Comparison of ENCODE assay signal across 1 cellular context in genomic region chr7:22442187-22442886, GRCh38.
TF ChIP-seq lines count a peak whose summit lies in the region.

No MANE protein-coding gene starts in this region.

TF ChIP-seq in HepG2, 621 proteins besides CTCF, POLR2A, EP300 and RAD21 (continued from another document and continues in another):
- TF ChIP-seq ZNF142 (CRISPR knock-in tag; IDR thresholded peaks at IDR 0.05) (no peak), ZSCAN21 (CRISPR knock-in tag; IDR thresholded peaks at IDR 0.05; ENCODE audit: borderline replicate concordance) (0 out of 2 replicates have a peak, but pooled peaks have one; percentile 36), TAF15 (IDR thresholded peaks at IDR 0.05; ENCODE audit: low read depth, low read length, poor library complexity, severe bottlenecking) (no peak), ZGPAT (CRISPR knock-in tag; IDR thresholded peaks at IDR 0.05) (peak; percentile 97), SAFB2 (CRISPR knock-in tag; IDR thresholded peaks at IDR 0.05; ENCODE audit: borderline replicate concordance, low read depth) (peak; percentile 90; the same call in 1 of the 2 replicates), CBX2 (IDR thresholded peaks at IDR 0.05; ENCODE audit: low read depth, low read length) (no peak), CBX2 (CRISPR knock-in tag; IDR thresholded peaks at IDR 0.05; ENCODE audit: low read depth) (no peak), ZNF20 (CRISPR knock-in tag; IDR thresholded peaks at IDR 0.05) (no peak), YY1 (IDR thresholded peaks at IDR 0.05; ENCODE audit: insufficient read depth, insufficient replicate concordance, low read depth, low read length) (no peak), ONECUT2 (CRISPR knock-in tag; IDR thresholded peaks at IDR 0.05) (no peak), FOXK1 (CRISPR knock-in tag; IDR thresholded peaks at IDR 0.05; ENCODE audit: borderline replicate concordance, low read depth) (peak; percentile 98), GMEB1 (CRISPR knock-in tag; IDR thresholded peaks at IDR 0.05; ENCODE audit: borderline replicate concordance) (peak; percentile 17; the same call in 1 of the 2 replicates), SIN3A (IDR thresholded peaks at IDR 0.05; ENCODE audit: borderline replicate concordance, low read depth, low read length) (peak; percentile 54; the same call in 1 of the 2 replicates), AHDC1 (CRISPR knock-in tag; IDR thresholded peaks at IDR 0.05; ENCODE audit: borderline replicate concordance) (peak; percentile 97), PAX8 (CRISPR knock-in tag; IDR thresholded peaks at IDR 0.05; ENCODE audit: borderline replicate concordance) (no peak), ZNF639 (CRISPR knock-in tag; conservative IDR thresholded peaks at IDR 0.05) (0 out of 2 replicates have a peak, but pooled peaks have one; percentile 30), ZNF607 (CRISPR knock-in tag; IDR thresholded peaks at IDR 0.05; ENCODE audit: borderline replicate concordance) (peak; percentile 81), ZNF160 (CRISPR knock-in tag; IDR thresholded peaks at IDR 0.05) (peak; percentile 47; the same call in 1 of the 2 replicates), SIX4 (CRISPR knock-in tag; IDR thresholded peaks at IDR 0.05) (peak; percentile 87), NFE2L1 (CRISPR knock-in tag; IDR thresholded peaks at IDR 0.05; ENCODE audit: borderline replicate concordance) (no peak), ZNF317 (CRISPR knock-in tag; IDR thresholded peaks at IDR 0.05) (peak; percentile 85), HDAC2 (CRISPR knock-in tag; IDR thresholded peaks at IDR 0.05) (peak; percentile 98), ZNF383 (CRISPR knock-in tag; IDR thresholded peaks at IDR 0.05; ENCODE audit: borderline replicate concordance) (no peak), ZNF549 (CRISPR knock-in tag; IDR thresholded peaks at IDR 0.05) (no peak), SMAD1 (CRISPR knock-in tag; IDR thresholded peaks at IDR 0.05; ENCODE audit: borderline replicate concordance, low read depth) (0 out of 2 replicates have a peak, but pooled peaks have one; percentile 61), FOXP4 (CRISPR knock-in tag; IDR thresholded peaks at IDR 0.05) (peak; percentile 100), MED1 (CRISPR knock-in tag; IDR thresholded peaks at IDR 0.05) (peak; percentile 99), ZNF205 (CRISPR knock-in tag; IDR thresholded peaks at IDR 0.05) (peak; percentile 75; the same call in 1 of the 2 replicates), IKZF4 (CRISPR knock-in tag; IDR thresholded peaks at IDR 0.05; ENCODE audit: borderline replicate concordance, low read depth, not compliant biosample characterization) (no peak), PBX2 (CRISPR knock-in tag; IDR thresholded peaks at IDR 0.05) (peak; percentile 76), TRAFD1 (CRISPR knock-in tag; IDR thresholded peaks at IDR 0.05; ENCODE audit: borderline replicate concordance) (peak; percentile 83; the same call in 1 of the 2 replicates)
